Comparison of ENCODE assay signal across 1 cellular context in the genomic region with DNA sequence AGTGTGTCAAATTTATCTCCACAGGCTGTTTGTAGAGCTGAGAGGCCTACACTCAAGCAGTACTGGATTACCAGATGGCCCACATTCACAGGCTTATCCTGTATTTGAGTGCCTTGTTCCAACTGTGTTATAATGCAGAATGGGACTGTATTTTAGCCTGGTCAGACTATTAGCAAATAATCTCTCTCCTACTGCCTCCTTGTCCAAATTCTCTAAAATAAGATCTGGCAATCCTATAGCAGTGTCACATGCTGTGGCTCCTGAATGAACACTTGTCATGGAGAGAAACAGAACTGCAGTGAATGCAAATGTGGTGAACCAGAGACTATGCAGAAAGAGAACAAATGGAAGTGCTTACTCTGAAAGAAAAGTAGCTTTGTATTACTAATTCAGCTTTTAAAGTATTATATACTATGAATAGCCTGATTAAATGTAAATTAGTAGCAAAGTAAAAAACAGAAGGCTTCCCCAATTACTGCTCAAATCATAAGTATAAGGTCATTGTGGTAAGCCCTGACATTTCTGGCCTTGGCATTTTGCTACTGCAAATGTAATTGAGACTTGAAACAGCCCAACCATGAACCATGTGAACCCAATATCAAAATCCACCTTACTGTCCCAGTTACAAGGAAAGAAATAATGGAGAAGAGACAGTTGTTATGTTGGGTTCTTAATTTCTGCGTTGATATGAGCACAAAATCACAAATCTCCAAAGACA.
TF ChIP-seq lines count a peak whose summit lies in the region.

No MANE protein-coding gene starts in this region.

TF ChIP-seq in K562, 482 proteins besides CTCF, POLR2A, EP300 and RAD21 (continued from another document):
- TF ChIP-seq, protein P1, sequence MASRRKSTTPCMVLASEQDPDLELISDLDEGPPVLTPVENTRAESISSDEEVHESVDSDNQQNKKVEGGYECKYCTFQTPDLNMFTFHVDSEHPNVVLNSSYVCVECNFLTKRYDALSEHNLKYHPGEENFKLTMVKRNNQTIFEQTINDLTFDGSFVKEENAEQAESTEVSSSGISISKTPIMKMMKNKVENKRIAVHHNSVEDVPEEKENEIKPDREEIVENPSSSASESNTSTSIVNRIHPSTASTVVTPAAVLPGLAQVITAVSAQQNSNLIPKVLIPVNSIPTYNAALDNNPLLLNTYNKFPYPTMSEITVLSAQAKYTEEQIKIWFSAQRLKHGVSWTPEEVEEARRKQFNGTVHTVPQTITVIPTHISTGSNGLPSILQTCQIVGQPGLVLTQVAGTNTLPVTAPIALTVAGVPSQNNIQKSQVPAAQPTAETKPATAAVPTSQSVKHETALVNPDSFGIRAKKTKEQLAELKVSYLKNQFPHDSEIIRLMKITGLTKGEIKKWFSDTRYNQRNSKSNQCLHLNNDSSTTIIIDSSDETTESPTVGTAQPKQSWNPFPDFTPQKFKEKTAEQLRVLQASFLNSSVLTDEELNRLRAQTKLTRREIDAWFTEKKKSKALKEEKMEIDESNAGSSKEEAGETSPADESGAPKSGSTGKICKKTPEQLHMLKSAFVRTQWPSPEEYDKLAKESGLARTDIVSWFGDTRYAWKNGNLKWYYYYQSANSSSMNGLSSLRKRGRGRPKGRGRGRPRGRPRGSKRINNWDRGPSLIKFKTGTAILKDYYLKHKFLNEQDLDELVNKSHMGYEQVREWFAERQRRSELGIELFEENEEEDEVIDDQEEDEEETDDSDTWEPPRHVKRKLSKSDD (conservative IDR thresholded peaks at IDR 0.05; ENCODE audit: low read length), result no peak
- TF ChIP-seq CREB1 (IDR thresholded peaks at IDR 0.05) (no peak), CREB1 (CRISPR knock-in tag; IDR thresholded peaks at IDR 0.05) (no peak), FOXA1 (IDR thresholded peaks at IDR 0.05; ENCODE audit: borderline replicate concordance) (no peak), EHMT2 (IDR thresholded peaks at IDR 0.05) (no peak)
- TF ChIP-seq, protein P2, sequence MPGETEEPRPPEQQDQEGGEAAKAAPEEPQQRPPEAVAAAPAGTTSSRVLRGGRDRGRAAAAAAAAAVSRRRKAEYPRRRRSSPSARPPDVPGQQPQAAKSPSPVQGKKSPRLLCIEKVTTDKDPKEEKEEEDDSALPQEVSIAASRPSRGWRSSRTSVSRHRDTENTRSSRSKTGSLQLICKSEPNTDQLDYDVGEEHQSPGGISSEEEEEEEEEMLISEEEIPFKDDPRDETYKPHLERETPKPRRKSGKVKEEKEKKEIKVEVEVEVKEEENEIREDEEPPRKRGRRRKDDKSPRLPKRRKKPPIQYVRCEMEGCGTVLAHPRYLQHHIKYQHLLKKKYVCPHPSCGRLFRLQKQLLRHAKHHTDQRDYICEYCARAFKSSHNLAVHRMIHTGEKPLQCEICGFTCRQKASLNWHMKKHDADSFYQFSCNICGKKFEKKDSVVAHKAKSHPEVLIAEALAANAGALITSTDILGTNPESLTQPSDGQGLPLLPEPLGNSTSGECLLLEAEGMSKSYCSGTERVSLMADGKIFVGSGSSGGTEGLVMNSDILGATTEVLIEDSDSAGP (CRISPR knock-in tag; IDR thresholded peaks at IDR 0.05), result no peak
